6 cellular contexts compared by ENCODE assay signal in genomic region chr3:33334364-33334763, GRCh38. TPM values are rescaled to one million over a fixed set of nuclear protein-coding genes. Genes with fewer than 3 reads are reported as not detected.
"Had no signal": no experiment of that assay in that cellular context is flagged by ENCODE, and none has a peak within 500 bp of the region (broad histone marks: within the 10 kb centered on the region; RNA-seq: fewer than 3 reads in every experiment).

No MANE protein-coding gene starts in this region.

- DNase-seq: GM23248, GOT3, H7, IMR-90, KBM-7 had no signal

RNA-seq across cellular contexts. Expression of gene FBXL2, which starts 57.1 kb away (rescaled TPM):
- total RNA-seq: HT-29 had no signal
